ENCODE assay signal across 1 cellular context in the genomic region with DNA sequence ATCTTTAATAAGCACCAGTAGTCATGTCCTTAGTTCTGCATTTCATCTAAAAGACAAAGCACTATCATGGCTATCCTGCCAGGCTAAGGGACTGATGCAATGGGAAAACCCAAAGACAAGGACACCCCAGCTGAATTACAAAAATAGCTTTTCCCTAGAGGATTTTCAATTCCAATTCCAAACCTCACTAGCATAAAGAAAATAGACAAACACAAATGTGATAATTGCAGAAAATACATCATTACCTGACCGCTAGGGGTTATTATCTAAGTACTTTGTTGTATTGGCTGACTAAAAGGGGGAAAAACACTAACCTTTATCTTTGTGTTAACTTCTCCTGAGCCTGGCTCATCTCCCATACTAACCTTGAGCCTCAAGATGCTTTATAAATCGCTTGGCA.
TF ChIP-seq lines count a peak whose summit lies in the region.

No MANE protein-coding gene starts in this region.

TF ChIP-seq in HEK293, 187 proteins besides CTCF, POLR2A, EP300 and RAD21 (continued from another document and continues in another):
- TF ChIP-seq, protein P1, sequence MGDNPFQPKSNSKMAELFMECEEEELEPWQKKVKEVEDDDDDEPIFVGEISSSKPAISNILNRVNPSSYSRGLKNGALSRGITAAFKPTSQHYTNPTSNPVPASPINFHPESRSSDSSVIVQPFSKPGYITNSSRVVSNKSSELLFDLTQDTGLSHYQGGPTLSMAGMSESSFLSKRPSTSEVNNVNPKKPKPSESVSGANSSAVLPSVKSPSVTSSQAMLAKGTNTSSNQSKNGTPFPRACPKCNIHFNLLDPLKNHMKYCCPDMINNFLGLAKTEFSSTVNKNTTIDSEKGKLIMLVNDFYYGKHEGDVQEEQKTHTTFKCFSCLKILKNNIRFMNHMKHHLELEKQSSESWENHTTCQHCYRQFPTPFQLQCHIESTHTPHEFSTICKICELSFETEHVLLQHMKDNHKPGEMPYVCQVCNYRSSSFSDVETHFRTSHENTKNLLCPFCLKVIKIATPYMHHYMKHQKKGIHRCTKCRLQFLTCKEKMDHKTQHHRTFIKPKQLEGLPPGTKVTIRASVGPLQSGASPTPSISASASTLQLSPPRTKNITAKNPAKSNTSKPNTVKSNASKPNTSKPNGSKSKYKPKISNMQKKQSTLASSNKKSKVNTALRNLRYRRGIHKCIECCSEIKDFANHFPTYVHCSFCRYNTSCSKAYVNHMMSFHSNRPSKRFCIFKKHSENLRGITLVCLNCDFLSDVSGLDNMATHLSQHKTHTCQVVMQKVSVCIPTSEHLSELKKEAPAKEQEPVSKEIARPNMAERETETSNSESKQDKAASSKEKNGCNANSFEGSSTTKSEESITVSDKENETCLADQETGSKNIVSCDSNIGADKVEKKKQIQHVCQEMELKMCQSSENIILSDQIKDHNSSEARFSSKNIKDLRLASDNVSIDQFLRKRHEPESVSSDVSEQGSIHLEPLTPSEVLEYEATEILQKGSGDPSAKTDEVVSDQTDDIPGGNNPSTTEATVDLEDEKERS (tag by site-specific recombination; IDR thresholded peaks at IDR 0.05), result no peak
- no peak for TF ChIP-seq SCRT2 (tag by site-specific recombination; IDR thresholded peaks at IDR 0.05)
- no peak for TF ChIP-seq ZNF121 (tag by site-specific recombination; IDR thresholded peaks at IDR 0.05)
- TF ChIP-seq ZNF302 (tag by site-specific recombination; IDR thresholded peaks at IDR 0.05; ENCODE audit: low read depth), result no peak
- peak; percentile 52 for TF ChIP-seq ZNF629 (tag by site-specific recombination; IDR thresholded peaks at IDR 0.05)
- no peak for TF ChIP-seq ZNF560 (tag by site-specific recombination; IDR thresholded peaks at IDR 0.05; ENCODE audit: borderline replicate concordance)
- no peak for TF ChIP-seq ZNF311 (tag by site-specific recombination; IDR thresholded peaks at IDR 0.05; ENCODE audit: borderline replicate concordance)
- TF ChIP-seq ZNF324 (tag by site-specific recombination; IDR thresholded peaks at IDR 0.05), result no peak
- TF ChIP-seq, protein P2, sequence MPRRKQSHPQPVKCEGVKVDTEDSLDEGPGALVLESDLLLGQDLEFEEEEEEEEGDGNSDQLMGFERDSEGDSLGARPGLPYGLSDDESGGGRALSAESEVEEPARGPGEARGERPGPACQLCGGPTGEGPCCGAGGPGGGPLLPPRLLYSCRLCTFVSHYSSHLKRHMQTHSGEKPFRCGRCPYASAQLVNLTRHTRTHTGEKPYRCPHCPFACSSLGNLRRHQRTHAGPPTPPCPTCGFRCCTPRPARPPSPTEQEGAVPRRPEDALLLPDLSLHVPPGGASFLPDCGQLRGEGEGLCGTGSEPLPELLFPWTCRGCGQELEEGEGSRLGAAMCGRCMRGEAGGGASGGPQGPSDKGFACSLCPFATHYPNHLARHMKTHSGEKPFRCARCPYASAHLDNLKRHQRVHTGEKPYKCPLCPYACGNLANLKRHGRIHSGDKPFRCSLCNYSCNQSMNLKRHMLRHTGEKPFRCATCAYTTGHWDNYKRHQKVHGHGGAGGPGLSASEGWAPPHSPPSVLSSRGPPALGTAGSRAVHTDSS (tag by site-specific recombination; IDR thresholded peaks at IDR 0.05), result no peak
- no peak for TF ChIP-seq ZNF514 (tag by site-specific recombination; IDR thresholded peaks at IDR 0.05)
- no peak for TF ChIP-seq ZNF510 (tag by site-specific recombination; IDR thresholded peaks at IDR 0.05; ENCODE audit: insufficient replicate concordance)
- no peak for TF ChIP-seq KLF1 (tag by site-specific recombination; IDR thresholded peaks at IDR 0.05)
- TF ChIP-seq, protein P3, sequence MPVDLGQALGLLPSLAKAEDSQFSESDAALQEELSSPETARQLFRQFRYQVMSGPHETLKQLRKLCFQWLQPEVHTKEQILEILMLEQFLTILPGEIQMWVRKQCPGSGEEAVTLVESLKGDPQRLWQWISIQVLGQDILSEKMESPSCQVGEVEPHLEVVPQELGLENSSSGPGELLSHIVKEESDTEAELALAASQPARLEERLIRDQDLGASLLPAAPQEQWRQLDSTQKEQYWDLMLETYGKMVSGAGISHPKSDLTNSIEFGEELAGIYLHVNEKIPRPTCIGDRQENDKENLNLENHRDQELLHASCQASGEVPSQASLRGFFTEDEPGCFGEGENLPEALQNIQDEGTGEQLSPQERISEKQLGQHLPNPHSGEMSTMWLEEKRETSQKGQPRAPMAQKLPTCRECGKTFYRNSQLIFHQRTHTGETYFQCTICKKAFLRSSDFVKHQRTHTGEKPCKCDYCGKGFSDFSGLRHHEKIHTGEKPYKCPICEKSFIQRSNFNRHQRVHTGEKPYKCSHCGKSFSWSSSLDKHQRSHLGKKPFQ (tag by site-specific recombination; IDR thresholded peaks at IDR 0.05), result no peak
- no peak for TF ChIP-seq ZNF830 (tag by site-specific recombination; IDR thresholded peaks at IDR 0.05; ENCODE audit: low read depth)
- TF ChIP-seq, protein P4, sequence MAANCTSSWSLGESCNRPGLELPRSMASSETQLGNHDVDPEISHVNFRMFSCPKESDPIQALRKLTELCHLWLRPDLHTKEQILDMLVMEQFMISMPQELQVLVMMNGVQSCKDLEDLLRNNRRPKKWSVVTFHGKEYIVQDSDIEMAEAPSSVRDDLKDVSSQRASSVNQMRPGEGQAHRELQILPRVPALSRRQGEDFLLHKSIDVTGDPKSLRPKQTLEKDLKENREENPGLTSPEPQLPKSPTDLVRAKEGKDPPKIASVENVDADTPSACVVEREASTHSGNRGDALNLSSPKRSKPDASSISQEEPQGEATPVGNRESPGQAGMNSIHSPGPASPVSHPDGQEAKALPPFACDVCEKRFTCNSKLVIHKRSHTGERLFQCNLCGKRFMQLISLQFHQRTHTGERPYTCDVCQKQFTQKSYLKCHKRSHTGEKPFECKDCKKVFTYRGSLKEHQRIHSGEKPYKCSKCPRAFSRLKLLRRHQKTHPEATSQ (tag by site-specific recombination; IDR thresholded peaks at IDR 0.05), result no peak
- peak; percentile 42; the same call in 1 of the 2 replicates for TF ChIP-seq ZNF843 (tag by site-specific recombination; IDR thresholded peaks at IDR 0.05)
- 0 out of 2 replicates have a peak, but pooled peaks have one; percentile 42 for TF ChIP-seq ZNF10 (tag by site-specific recombination; IDR thresholded peaks at IDR 0.05)
- 0 out of 2 replicates have a peak, but pooled peaks have one; percentile 26 for TF ChIP-seq FEZF1 (tag by site-specific recombination; IDR thresholded peaks at IDR 0.05)
- TF ChIP-seq, protein P5, sequence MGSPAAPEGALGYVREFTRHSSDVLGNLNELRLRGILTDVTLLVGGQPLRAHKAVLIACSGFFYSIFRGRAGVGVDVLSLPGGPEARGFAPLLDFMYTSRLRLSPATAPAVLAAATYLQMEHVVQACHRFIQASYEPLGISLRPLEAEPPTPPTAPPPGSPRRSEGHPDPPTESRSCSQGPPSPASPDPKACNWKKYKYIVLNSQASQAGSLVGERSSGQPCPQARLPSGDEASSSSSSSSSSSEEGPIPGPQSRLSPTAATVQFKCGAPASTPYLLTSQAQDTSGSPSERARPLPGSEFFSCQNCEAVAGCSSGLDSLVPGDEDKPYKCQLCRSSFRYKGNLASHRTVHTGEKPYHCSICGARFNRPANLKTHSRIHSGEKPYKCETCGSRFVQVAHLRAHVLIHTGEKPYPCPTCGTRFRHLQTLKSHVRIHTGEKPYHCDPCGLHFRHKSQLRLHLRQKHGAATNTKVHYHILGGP (tag by site-specific recombination; IDR thresholded peaks at IDR 0.05), result no peak
- TF ChIP-seq ZNF585B (tag by site-specific recombination; IDR thresholded peaks at IDR 0.05), result no peak
- no peak for TF ChIP-seq ZFP3 (tag by site-specific recombination; IDR thresholded peaks at IDR 0.05; ENCODE audit: low read depth)
- TF ChIP-seq ZNF175 (tag by site-specific recombination; IDR thresholded peaks at IDR 0.05), result no peak
- TF ChIP-seq, protein P6, sequence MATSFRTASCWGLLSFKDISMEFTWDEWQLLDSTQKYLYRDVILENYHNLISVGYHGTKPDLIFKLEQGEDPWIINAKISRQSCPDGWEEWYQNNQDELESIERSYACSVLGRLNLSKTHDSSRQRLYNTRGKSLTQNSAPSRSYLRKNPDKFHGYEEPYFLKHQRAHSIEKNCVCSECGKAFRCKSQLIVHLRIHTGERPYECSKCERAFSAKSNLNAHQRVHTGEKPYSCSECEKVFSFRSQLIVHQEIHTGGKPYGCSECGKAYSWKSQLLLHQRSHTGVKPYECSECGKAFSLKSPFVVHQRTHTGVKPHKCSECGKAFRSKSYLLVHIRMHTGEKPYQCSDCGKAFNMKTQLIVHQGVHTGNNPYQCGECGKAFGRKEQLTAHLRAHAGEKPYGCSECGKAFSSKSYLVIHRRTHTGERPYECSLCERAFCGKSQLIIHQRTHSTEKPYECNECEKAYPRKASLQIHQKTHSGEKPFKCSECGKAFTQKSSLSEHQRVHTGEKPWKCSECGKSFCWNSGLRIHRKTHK (tag by site-specific recombination; IDR thresholded peaks at IDR 0.05), result no peak
- TF ChIP-seq ZBTB20 (tag by site-specific recombination; IDR thresholded peaks at IDR 0.05), result no peak
- TF ChIP-seq, protein P7, sequence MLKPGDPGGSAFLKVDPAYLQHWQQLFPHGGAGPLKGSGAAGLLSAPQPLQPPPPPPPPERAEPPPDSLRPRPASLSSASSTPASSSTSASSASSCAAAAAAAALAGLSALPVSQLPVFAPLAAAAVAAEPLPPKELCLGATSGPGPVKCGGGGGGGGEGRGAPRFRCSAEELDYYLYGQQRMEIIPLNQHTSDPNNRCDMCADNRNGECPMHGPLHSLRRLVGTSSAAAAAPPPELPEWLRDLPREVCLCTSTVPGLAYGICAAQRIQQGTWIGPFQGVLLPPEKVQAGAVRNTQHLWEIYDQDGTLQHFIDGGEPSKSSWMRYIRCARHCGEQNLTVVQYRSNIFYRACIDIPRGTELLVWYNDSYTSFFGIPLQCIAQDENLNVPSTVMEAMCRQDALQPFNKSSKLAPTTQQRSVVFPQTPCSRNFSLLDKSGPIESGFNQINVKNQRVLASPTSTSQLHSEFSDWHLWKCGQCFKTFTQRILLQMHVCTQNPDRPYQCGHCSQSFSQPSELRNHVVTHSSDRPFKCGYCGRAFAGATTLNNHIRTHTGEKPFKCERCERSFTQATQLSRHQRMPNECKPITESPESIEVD (tag by site-specific recombination; IDR thresholded peaks at IDR 0.05), result peak; percentile 81
- no peak for TF ChIP-seq ZNF221 (tag by site-specific recombination; IDR thresholded peaks at IDR 0.05; ENCODE audit: borderline replicate concordance)
- no peak for TF ChIP-seq ZNF529 (tag by site-specific recombination; IDR thresholded peaks at IDR 0.05; ENCODE audit: insufficient replicate concordance)
- TF ChIP-seq, protein P8, sequence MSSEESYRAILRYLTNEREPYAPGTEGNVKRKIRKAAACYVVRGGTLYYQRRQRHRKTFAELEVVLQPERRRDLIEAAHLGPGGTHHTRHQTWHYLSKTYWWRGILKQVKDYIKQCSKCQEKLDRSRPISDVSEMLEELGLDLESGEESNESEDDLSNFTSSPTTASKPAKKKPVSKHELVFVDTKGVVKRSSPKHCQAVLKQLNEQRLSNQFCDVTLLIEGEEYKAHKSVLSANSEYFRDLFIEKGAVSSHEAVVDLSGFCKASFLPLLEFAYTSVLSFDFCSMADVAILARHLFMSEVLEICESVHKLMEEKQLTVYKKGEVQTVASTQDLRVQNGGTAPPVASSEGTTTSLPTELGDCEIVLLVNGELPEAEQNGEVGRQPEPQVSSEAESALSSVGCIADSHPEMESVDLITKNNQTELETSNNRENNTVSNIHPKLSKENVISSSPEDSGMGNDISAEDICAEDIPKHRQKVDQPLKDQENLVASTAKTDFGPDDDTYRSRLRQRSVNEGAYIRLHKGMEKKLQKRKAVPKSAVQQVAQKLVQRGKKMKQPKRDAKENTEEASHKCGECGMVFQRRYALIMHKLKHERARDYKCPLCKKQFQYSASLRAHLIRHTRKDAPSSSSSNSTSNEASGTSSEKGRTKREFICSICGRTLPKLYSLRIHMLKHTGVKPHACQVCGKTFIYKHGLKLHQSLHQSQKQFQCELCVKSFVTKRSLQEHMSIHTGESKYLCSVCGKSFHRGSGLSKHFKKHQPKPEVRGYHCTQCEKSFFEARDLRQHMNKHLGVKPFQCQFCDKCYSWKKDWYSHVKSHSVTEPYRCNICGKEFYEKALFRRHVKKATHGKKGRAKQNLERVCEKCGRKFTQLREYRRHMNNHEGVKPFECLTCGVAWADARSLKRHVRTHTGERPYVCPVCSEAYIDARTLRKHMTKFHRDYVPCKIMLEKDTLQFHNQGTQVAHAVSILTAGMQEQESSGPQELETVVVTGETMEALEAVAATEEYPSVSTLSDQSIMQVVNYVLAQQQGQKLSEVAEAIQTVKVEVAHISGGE (tag by site-specific recombination; conservative IDR thresholded peaks at IDR 0.05; ENCODE audit: low read depth), result no peak
- TF ChIP-seq PRDM1 (tag by site-specific recombination; IDR thresholded peaks at IDR 0.05), result no peak
- TF ChIP-seq ZNF350 (tag by site-specific recombination; IDR thresholded peaks at IDR 0.05), result no peak
- TF ChIP-seq, protein P9, sequence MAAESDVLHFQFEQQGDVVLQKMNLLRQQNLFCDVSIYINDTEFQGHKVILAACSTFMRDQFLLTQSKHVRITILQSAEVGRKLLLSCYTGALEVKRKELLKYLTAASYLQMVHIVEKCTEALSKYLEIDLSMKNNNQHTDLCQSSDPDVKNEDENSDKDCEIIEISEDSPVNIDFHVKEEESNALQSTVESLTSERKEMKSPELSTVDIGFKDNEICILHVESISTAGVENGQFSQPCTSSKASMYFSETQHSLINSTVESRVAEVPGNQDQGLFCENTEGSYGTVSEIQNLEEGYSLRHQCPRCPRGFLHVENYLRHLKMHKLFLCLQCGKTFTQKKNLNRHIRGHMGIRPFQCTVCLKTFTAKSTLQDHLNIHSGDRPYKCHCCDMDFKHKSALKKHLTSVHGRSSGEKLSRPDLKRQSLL (tag by site-specific recombination; IDR thresholded peaks at IDR 0.05), result 0 out of 2 replicates have a peak, but pooled peaks have one; percentile 40
- no peak for TF ChIP-seq ZNF670 (tag by site-specific recombination; IDR thresholded peaks at IDR 0.05; ENCODE audit: low read depth)
- TF ChIP-seq, protein P10, sequence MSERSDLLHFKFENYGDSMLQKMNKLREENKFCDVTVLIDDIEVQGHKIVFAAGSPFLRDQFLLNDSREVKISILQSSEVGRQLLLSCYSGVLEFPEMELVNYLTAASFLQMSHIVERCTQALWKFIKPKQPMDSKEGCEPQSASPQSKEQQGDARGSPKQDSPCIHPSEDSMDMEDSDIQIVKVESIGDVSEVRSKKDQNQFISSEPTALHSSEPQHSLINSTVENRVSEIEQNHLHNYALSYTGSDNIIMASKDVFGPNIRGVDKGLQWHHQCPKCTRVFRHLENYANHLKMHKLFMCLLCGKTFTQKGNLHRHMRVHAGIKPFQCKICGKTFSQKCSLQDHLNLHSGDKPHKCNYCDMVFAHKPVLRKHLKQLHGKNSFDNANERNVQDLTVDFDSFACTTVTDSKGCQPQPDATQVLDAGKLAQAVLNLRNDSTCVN (tag by site-specific recombination; optimal IDR thresholded peaks at IDR 0.05), result no peak
- no peak for TF ChIP-seq ZNF37A (tag by site-specific recombination; IDR thresholded peaks at IDR 0.05)
- no peak for TF ChIP-seq MZF1 (tag by site-specific recombination; IDR thresholded peaks at IDR 0.05; ENCODE audit: borderline replicate concordance)
- TF ChIP-seq OSR2 (tag by site-specific recombination; IDR thresholded peaks at IDR 0.05), result peak; percentile 69
- no peak for TF ChIP-seq ZNF621 (tag by site-specific recombination; IDR thresholded peaks at IDR 0.05)
- no peak for TF ChIP-seq ZBTB48 (tag by site-specific recombination; IDR thresholded peaks at IDR 0.05)
- TF ChIP-seq ZIC2 (tag by site-specific recombination; IDR thresholded peaks at IDR 0.05), result no peak
- TF ChIP-seq ZNF132 (tag by site-specific recombination; IDR thresholded peaks at IDR 0.05; ENCODE audit: borderline replicate concordance), result no peak
- TF ChIP-seq ZNF274 (IDR thresholded peaks at IDR 0.05; ENCODE audit: low read length), result no peak
- no peak for TF ChIP-seq ZNF274 (tag by site-specific recombination; IDR thresholded peaks at IDR 0.05; ENCODE audit: borderline replicate concordance)
- TF ChIP-seq KLF8 (tag by site-specific recombination; IDR thresholded peaks at IDR 0.05), result peak; percentile 65
